In the genomic region with DNA sequence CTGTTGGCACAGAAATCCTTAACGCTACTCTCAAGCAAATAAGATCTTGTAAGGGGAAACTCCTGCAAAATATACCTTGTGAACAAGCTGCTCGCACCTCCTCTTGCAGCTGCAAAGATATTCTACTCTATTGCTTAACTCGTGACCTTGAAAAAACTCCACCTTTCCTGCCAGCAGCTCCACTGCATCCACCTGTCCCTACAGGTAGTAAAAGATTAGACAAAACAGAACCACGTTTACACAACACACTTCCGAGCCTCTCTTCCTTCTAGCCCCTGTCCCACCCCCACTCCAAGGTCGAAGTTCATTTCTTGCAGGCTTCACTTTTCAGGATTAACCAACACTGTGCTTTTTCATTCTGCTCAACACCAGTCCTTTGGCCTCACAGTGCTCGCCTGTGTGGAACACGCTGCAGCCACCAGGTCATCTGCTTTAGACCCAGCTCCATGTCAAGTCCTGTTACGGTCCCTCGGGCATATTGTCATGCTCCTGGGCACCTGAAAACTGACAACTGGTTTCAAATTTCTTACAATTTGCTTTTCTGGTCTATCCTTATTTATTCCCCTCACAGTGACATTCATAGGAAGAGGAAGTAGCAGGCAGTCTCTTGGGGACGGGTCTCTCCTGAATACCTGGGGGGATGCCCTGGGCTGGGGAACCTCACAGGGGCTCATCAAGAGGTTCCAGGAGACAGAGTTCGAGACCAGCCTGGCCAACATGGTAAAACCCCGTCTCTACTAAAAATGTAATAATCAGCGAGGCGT, we compare ENCODE assay signal across 9 cellular contexts.
A peak's percentile ranks its signal among the peaks of the same experiment; 100 is the strongest.
DNase-seq lines count a peak whose midpoint lies in the region; ATAC-seq and TF ChIP-seq lines count a peak whose summit lies in the region.
"Had no signal": no experiment of that assay in that cellular context is flagged by ENCODE, and none has a peak within 500 bp of the region (broad histone marks: within the 10 kb centered on the region; RNA-seq: fewer than 3 reads in every experiment).

No MANE protein-coding gene starts in this region.

- H3K36me3 Mint-ChIP-seq in activated naive CD4-positive, alpha-beta T cell treated with anti-CD3 and anti-CD28 coated beads for 36 hours (ENCODE audit: low read depth), result peaks cover 80% of the 10 kb centered on the region
- peaks cover 31 to 60% of the 10 kb centered on the region in 2 donors for H3K36me3 Mint-ChIP-seq in activated T-cell treated with anti-CD3 and anti-CD28 coated beads, Interleukin-2, amount 50 U/mL, for 72 hours (ENCODE audit: insufficient read depth in 2 of 2)
- H3K36me3 Mint-ChIP-seq in type B pancreatic cell, result no peaks in the 10 kb centered on the region

- peak overlapping the region; percentile 90 for H3K27ac Mint-ChIP-seq in activated naive CD4-positive, alpha-beta T cell treated with anti-CD3 and anti-CD28 coated beads for 36 hours
- H3K27ac Mint-ChIP-seq in activated T-cell treated with anti-CD3 and anti-CD28 coated beads, Interleukin-2, amount 50 U/mL, for 72 hours, result peak overlapping the region; percentile 90
- H3K27ac Mint-ChIP-seq in type B pancreatic cell, result peak overlapping the region; percentile 18

- H3K4me3 Mint-ChIP-seq in activated naive CD4-positive, alpha-beta T cell treated with anti-CD3 and anti-CD28 coated beads for 36 hours, result no peak overlapping the region
- peak overlapping the region in 1 of 2 donors; percentile 1 for H3K4me3 Mint-ChIP-seq in activated T-cell treated with anti-CD3 and anti-CD28 coated beads, Interleukin-2, amount 50 U/mL, for 72 hours
- peak overlapping the region; percentile 18 for H3K4me3 Mint-ChIP-seq in type B pancreatic cell

- no peaks in the 10 kb centered on the region for H3K9me3 Mint-ChIP-seq in activated naive CD4-positive, alpha-beta T cell treated with anti-CD3 and anti-CD28 coated beads for 36 hours
- no peaks in the 10 kb centered on the region for H3K9me3 Mint-ChIP-seq in activated T-cell treated with anti-CD3 and anti-CD28 coated beads, Interleukin-2, amount 50 U/mL, for 72 hours
- H3K9me3 Mint-ChIP-seq in type B pancreatic cell, result peaks cover 4% of the 10 kb centered on the region

- no peak for ATAC-seq in activated T-cell treated with anti-CD3 and anti-CD28 coated beads, Interleukin-2, amount 50 U/mL, for 72 hours (replicated peaks in 1 of 2)
- peak; percentile 70 for ATAC-seq in left colon
- ATAC-seq in HG02623 (IDR thresholded peaks at IDR 0.05; ENCODE audit: unreplicated experiment), result no peak

- H3K4me1 Mint-ChIP-seq in activated naive CD4-positive, alpha-beta T cell treated with anti-CD3 and anti-CD28 coated beads for 36 hours (ENCODE audit: low read depth), result peaks cover 96% of the 10 kb centered on the region
- H3K4me1 Mint-ChIP-seq in activated T-cell treated with anti-CD3 and anti-CD28 coated beads, Interleukin-2, amount 50 U/mL, for 72 hours (ENCODE audit: low read depth), result peaks cover 100% of the 10 kb centered on the region
- peaks cover 53% of the 10 kb centered on the region for H3K4me1 Mint-ChIP-seq in type B pancreatic cell (ENCODE audit: unreplicated experiment)

- DNase-seq in activated naive CD4-positive, alpha-beta T cell treated with anti-CD3 and anti-CD28 coated beads for 36 hours, result no peak
- no peak for DNase-seq in activated naive CD4-positive, alpha-beta T cell treated with Interleukin-2 at 50 U/mL for 16 hours
- DNase-seq in activated T-cell treated with anti-CD3 and anti-CD28 coated beads, Interleukin-2, amount 50 U/mL, for 72 hours, result no peak
- DNase-seq in left colon, result peak; percentile 65 to 85
- DNase-seq in type B pancreatic cell (ENCODE audit: extremely low spot score, unreplicated experiment), result no peak
- DNase-seq in NCI-H2107 (lab: John Stamatoyannopoulos, UW), result no peak
- no peak for DNase-seq in NOMO-1 treated with DMSO at 0.1 percent for 48 hours (lab: John Stamatoyannopoulos, UW; ENCODE audit: unreplicated experiment)
- DNase-seq: cerebellar nuclear complex had no signal

- CTCF ChIA-PET in activated naive CD4-positive, alpha-beta T cell treated with anti-CD3 and anti-CD28 coated beads for 36 hours (lab: Charles Lee), result interaction anchor here (0.7 to 1.3 kb wide), 4 partner anchors 14 to 141 kb away, joined by 3 to 5 read pairs (median 4); no protein-coding TSS in a partner anchor

- H3K27me3 Mint-ChIP-seq in activated naive CD4-positive, alpha-beta T cell treated with anti-CD3 and anti-CD28 coated beads for 36 hours (ENCODE audit: low read depth), result no peaks in the 10 kb centered on the region
- H3K27me3 Mint-ChIP-seq in activated T-cell treated with anti-CD3 and anti-CD28 coated beads, Interleukin-2, amount 50 U/mL, for 72 hours (ENCODE audit: low read depth), result no peaks in the 10 kb centered on the region
- H3K27me3 Mint-ChIP-seq in type B pancreatic cell, result peaks cover 64% of the 10 kb centered on the region

- intact Hi-C loops in activated naive CD4-positive, alpha-beta T cell treated with anti-CD3 and anti-CD28 coated beads for 36 hours (cut with micrococcal nuclease), result loop anchor here (5.0 kb wide), 2 partner anchors 207 to 522 kb away; no protein-coding TSS in a partner anchor
- intact Hi-C loops in left colon (cut with DNase I, micrococcal nuclease), result loop anchor here in 1 of 2 donors (5.0 to 10.0 kb wide), 2 partner anchors 105 to 142 kb away; no protein-coding TSS in a partner anchor

- TF ChIP-seq CTCF in type B pancreatic cell (conservative IDR thresholded peaks at IDR 0.05), result no peak

Comparison
In these comparisons a context has a peak if more than half of its experiments do, and no peak if none do; other contexts are left out.
1. DNase-seq: peak in left colon (2 of 2); none in activated naive CD4-positive, alpha-beta T cell treated with anti-CD3 and anti-CD28 coated beads for 36 hours (single experiment), activated naive CD4-positive, alpha-beta T cell treated with Interleukin-2 at 50 U/mL for 16 hours (single experiment), activated T-cell treated with anti-CD3 and anti-CD28 coated beads, Interleukin-2, amount 50 U/mL, for 72 hours (0 of 2), type B pancreatic cell (single experiment), NCI-H2107 (single experiment) and NOMO-1 treated with DMSO at 0.1 percent for 48 hours (single experiment).
2. H3K27ac Mint-ChIP-seq: peak in every context shown above with its lines; median percentile 90 in activated naive CD4-positive, alpha-beta T cell treated with anti-CD3 and anti-CD28 coated beads for 36 hours; 90 in activated T-cell treated with anti-CD3 and anti-CD28 coated beads, Interleukin-2, amount 50 U/mL, for 72 hours; 18 in type B pancreatic cell.